ENCODE assay signal across 24 cellular contexts in the genomic region with DNA sequence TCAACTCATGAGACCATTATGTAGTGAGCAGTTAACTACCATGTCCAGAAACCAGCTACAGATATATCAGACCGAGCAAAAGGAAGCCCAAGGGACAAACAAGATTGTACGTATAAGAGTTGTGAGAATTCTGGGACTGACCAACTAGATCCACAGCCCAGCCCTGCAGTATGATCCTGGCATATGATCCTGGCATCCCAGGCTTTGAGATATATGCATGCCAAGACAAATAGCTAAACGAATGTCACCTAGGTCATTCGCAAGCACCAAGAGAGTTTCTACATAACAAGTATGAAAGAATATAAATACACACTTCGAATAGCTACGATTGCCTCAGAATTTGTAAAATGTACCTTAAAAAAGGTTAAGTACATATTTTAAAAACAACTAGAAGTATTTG.
"Had no signal": no experiment of that assay in that cellular context is flagged by ENCODE, and none has a peak within 500 bp of the region (broad histone marks: within the 10 kb centered on the region; RNA-seq: fewer than 3 reads in every experiment).

No MANE protein-coding gene starts in this region.

- ATAC-seq: activated naive CD4-positive, alpha-beta T cell treated with anti-CD3 and anti-CD28 coated beads, Interleukin-2, amount 50 U/mL, for 72 hours; activated naive CD8-positive, alpha-beta T cell treated with anti-CD3 and anti-CD28 coated beads, Interleukin-2, amount 50 U/mL, for 24 hours; activated T-cell treated with anti-CD3 and anti-CD28 coated beads, Interleukin-2, amount 50 U/mL, for 4 hours had no signal

- H3K4me1 Mint-ChIP-seq: activated B cell treated with CpG ODN at 0.5 μM for 24 hours; activated CD4-positive, alpha-beta T cell treated with anti-CD3 and anti-CD28 coated beads, Interleukin-2, amount 10 ng/mL, durations not matched to agents 24 days and 14 days; activated naive CD8-positive, alpha-beta T cell treated with anti-CD3 and anti-CD28 coated beads, Interleukin-2, amount 50 U/mL, for 24 hours had no signal

- H3K4me3 ChIP-seq: ascending aorta, cardiac muscle cell, Peyer's patch had no signal

- H3K36me3 ChIP-seq: ascending aorta, brain microvascular endothelial cell, cardiac muscle cell, Peyer's patch had no signal

- H3K4me3 Mint-ChIP-seq: activated B cell treated with CpG ODN at 0.5 μM for 24 hours; activated CD4-positive, alpha-beta memory T cell treated with anti-CD3 and anti-CD28 coated beads for 36 hours; activated CD4-positive, alpha-beta T cell treated with anti-CD3 and anti-CD28 coated beads, Interleukin-2, amount 10 ng/mL, durations not matched to agents 24 days and 14 days; activated naive CD8-positive, alpha-beta T cell treated with anti-CD3 and anti-CD28 coated beads, Interleukin-2, amount 50 U/mL, for 24 hours; activated T-cell treated with anti-CD3 and anti-CD28 coated beads, Interleukin-2, amount 50 U/mL, for 4 hours; T-helper 1 cell treated with Interleukin-12 subunit alpha and Interleukin-12 subunit beta and Interleukin-4 antibody, amounts not matched to agents 30 μg/mL and 1 μg/mL, for 36 hours had no signal

- DNase-seq: activated B cell treated with CpG ODN at 0.5 μM for 24 hours; activated CD4-positive, alpha-beta memory T cell treated with anti-CD3 and anti-CD28 coated beads for 36 hours; activated CD4-positive, alpha-beta T cell treated with anti-CD3 and anti-CD28 coated beads for 1 hour; activated CD4-positive, alpha-beta T cell treated with anti-CD3 and anti-CD28 coated beads, Interleukin-2, amount 10 ng/mL, durations not matched to agents 24 days and 14 days; activated CD8-positive, alpha-beta memory T cell treated with anti-CD3 and anti-CD28 coated beads for 24 hours; activated effector memory CD4-positive, alpha-beta T cell treated with anti-CD3 and anti-CD28 coated beads, Interleukin-2, amount 50 U/mL, for 16 hours; activated naive CD4-positive, alpha-beta T cell treated with Interleukin-2 at 50 U/mL for 16 hours; activated naive CD8-positive, alpha-beta T cell treated with anti-CD3 and anti-CD28 coated beads, Interleukin-2, amount 50 U/mL, for 24 hours; activated T-cell treated with anti-CD3 and anti-CD28 coated beads, Interleukin-2, amount 50 U/mL, for 4 hours; amniotic stem cell; brain microvascular endothelial cell; Karpas-422; NCI-H146; NCI-H187 treated with DMSO at 0.1 percent for 48 hours; NCI-H2081 treated with DMSO at 0.1 percent for 48 hours; NCI-H446; NCI-H524; Peyer's patch; SHP77 treated with DMSO at 0.1 percent for 48 hours had no signal

- H3K27ac Mint-ChIP-seq: activated B cell treated with CpG ODN at 0.5 μM for 24 hours; activated CD4-positive, alpha-beta memory T cell treated with anti-CD3 and anti-CD28 coated beads for 36 hours; activated CD4-positive, alpha-beta T cell treated with anti-CD3 and anti-CD28 coated beads, Interleukin-2, amount 10 ng/mL, durations not matched to agents 24 days and 14 days; activated naive CD4-positive, alpha-beta T cell treated with anti-CD3 and anti-CD28 coated beads, Interleukin-2, amount 50 U/mL, for 72 hours; activated naive CD8-positive, alpha-beta T cell treated with anti-CD3 and anti-CD28 coated beads, Interleukin-2, amount 50 U/mL, for 24 hours; T-helper 1 cell treated with Interleukin-12 subunit alpha and Interleukin-12 subunit beta and Interleukin-4 antibody, amounts not matched to agents 30 μg/mL and 1 μg/mL, for 36 hours had no signal

- H3K27ac ChIP-seq: ascending aorta, brain microvascular endothelial cell, cardiac muscle cell, Peyer's patch, RWPE1 had no signal

- H3K27me3 ChIP-seq: ascending aorta, brain microvascular endothelial cell, cardiac muscle cell, Peyer's patch had no signal

- H3K27me3 Mint-ChIP-seq: activated B cell treated with CpG ODN at 0.5 μM for 24 hours; activated CD4-positive, alpha-beta memory T cell treated with anti-CD3 and anti-CD28 coated beads for 36 hours; activated CD4-positive, alpha-beta T cell treated with anti-CD3 and anti-CD28 coated beads, Interleukin-2, amount 10 ng/mL, durations not matched to agents 24 days and 14 days; activated naive CD8-positive, alpha-beta T cell treated with anti-CD3 and anti-CD28 coated beads, Interleukin-2, amount 50 U/mL, for 24 hours had no signal

- H3K4me1 ChIP-seq: ascending aorta, Peyer's patch had no signal
